ENCODE assay signal across 1 cellular context in the genomic region with DNA sequence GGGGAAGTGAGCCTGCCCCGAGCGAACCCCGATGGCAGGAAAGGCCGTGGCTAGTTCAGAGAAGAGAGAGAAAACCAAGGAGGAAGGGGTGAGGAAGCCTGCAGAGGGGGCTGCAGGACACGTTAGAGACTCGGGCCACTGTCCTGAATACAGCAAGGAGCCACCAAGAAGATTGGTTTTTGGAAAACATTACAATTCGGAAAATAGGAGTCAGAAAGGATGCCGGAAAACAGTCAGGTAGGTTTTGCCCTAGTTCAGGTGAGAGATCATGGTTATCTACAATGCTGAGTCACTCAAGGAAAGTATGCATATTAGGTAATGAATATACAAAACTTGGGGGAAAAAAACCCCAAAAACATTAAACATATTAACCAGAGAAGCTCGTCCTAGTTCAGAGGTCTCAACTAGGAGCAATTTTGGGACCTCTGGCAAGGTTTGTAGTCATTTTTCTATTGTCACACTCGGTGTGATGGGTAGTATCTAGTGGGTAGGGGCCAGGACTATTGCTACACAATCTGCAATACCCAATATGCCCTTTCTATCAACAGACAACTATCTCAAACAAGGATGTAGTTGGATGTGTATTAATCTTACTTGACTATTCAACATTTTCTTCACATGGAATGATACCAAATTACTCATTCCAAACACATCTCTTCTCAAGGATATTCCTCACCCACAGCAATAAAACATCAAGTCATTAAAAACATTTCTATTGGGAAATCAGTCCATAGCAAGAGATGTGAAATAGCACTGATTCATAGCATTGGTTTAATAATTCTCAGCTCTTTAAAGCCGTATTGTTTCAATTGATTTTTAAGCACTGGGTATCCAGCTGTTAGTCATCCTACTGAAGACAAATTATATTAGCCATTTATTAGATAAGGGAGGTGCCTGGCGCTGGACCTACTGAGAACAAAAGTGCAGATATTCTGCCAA.
TF ChIP-seq lines count a peak whose summit lies in the region.

No MANE protein-coding gene starts in this region.

TF ChIP-seq in SK-N-SH, 30 proteins besides CTCF, POLR2A, EP300 and RAD21 (continued from another document):
- TF ChIP-seq, protein P1, sequence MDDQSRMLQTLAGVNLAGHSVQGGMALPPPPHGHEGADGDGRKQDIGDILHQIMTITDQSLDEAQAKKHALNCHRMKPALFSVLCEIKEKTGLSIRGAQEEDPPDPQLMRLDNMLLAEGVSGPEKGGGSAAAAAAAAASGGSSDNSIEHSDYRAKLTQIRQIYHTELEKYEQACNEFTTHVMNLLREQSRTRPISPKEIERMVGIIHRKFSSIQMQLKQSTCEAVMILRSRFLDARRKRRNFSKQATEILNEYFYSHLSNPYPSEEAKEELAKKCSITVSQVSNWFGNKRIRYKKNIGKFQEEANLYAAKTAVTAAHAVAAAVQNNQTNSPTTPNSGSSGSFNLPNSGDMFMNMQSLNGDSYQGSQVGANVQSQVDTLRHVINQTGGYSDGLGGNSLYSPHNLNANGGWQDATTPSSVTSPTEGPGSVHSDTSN (IDR thresholded peaks at IDR 0.05): peak; percentile 78
- TF ChIP-seq NFIC (IDR thresholded peaks at IDR 0.05; ENCODE audit: borderline replicate concordance) (peak; percentile 53; the same call in 1 of the 2 replicates), EZH2phosphoT487 (IDR thresholded peaks at IDR 0.05; ENCODE audit: borderline replicate concordance, low read depth) (no peak), MEF2A (IDR thresholded peaks at IDR 0.05; ENCODE audit: borderline replicate concordance, low read depth) (no peak), FOSL2 (IDR thresholded peaks at IDR 0.05; ENCODE audit: borderline replicate concordance, low read depth) (peak; percentile 57; the same call in 1 of the 2 replicates), POLR2AphosphoS5 (IDR thresholded peaks at IDR 0.05; ENCODE audit: low read depth, low read length) (peak; percentile 95), CHD2 (IDR thresholded peaks at IDR 0.05; ENCODE audit: low read length, partially characterized antibody) (no peak), MXI1 (IDR thresholded peaks at IDR 0.05; ENCODE audit: low read depth, low read length) (no peak), GABPA (IDR thresholded peaks at IDR 0.05; ENCODE audit: low read depth) (no peak), SIN3A (IDR thresholded peaks at IDR 0.05; ENCODE audit: borderline replicate concordance, low read depth, low read length) (no peak), JUND (IDR thresholded peaks at IDR 0.05) (peak; percentile 22), RCOR1 (IDR thresholded peaks at IDR 0.05; ENCODE audit: low read length) (peak; percentile 79), TAF1 (IDR thresholded peaks at IDR 0.05; ENCODE audit: borderline replicate concordance, low read depth, low read length) (no peak), YY1 (IDR thresholded peaks at IDR 0.05; ENCODE audit: low read depth) (no peak)
- TF ChIP-seq, protein P2, sequence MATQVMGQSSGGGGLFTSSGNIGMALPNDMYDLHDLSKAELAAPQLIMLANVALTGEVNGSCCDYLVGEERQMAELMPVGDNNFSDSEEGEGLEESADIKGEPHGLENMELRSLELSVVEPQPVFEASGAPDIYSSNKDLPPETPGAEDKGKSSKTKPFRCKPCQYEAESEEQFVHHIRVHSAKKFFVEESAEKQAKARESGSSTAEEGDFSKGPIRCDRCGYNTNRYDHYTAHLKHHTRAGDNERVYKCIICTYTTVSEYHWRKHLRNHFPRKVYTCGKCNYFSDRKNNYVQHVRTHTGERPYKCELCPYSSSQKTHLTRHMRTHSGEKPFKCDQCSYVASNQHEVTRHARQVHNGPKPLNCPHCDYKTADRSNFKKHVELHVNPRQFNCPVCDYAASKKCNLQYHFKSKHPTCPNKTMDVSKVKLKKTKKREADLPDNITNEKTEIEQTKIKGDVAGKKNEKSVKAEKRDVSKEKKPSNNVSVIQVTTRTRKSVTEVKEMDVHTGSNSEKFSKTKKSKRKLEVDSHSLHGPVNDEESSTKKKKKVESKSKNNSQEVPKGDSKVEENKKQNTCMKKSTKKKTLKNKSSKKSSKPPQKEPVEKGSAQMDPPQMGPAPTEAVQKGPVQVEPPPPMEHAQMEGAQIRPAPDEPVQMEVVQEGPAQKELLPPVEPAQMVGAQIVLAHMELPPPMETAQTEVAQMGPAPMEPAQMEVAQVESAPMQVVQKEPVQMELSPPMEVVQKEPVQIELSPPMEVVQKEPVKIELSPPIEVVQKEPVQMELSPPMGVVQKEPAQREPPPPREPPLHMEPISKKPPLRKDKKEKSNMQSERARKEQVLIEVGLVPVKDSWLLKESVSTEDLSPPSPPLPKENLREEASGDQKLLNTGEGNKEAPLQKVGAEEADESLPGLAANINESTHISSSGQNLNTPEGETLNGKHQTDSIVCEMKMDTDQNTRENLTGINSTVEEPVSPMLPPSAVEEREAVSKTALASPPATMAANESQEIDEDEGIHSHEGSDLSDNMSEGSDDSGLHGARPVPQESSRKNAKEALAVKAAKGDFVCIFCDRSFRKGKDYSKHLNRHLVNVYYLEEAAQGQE (IDR thresholded peaks at IDR 0.05; ENCODE audit: low read depth, low read length): no peak
- TF ChIP-seq, protein P3, sequence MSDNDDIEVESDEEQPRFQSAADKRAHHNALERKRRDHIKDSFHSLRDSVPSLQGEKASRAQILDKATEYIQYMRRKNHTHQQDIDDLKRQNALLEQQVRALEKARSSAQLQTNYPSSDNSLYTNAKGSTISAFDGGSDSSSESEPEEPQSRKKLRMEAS (IDR thresholded peaks at IDR 0.05; ENCODE audit: low read depth): no peak
- TF ChIP-seq, protein P4, sequence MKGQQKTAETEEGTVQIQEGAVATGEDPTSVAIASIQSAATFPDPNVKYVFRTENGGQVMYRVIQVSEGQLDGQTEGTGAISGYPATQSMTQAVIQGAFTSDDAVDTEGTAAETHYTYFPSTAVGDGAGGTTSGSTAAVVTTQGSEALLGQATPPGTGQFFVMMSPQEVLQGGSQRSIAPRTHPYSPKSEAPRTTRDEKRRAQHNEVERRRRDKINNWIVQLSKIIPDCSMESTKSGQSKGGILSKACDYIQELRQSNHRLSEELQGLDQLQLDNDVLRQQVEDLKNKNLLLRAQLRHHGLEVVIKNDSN (IDR thresholded peaks at IDR 0.05; ENCODE audit: borderline replicate concordance, low read depth): no peak
TF ChIP-seq in SK-N-SH: peak in this region for 8.
